ENCODE assay signal across 21 cellular contexts in genomic region chr11:86722041-86722440, GRCh38. TPM values are rescaled to one million over a fixed set of nuclear protein-coding genes. Genes with fewer than 3 reads are reported as not detected.
DNase-seq lines count a peak whose midpoint lies in the region; TF ChIP-seq lines count a peak whose summit lies in the region.
"Had no signal": no experiment of that assay in that cellular context is flagged by ENCODE, and none has a peak within 500 bp of the region (broad histone marks: within the 10 kb centered on the region; RNA-seq: fewer than 3 reads in every experiment).

No MANE protein-coding gene starts in this region.

- no peak overlapping the region for H2AFZ ChIP-seq in ACC112 (ENCODE audit: low read length, unreplicated experiment)
- H2AFZ ChIP-seq: GM23338 had no signal

- H3K36me3 Mint-ChIP-seq in chondrocyte (ENCODE audit: low read depth): peaks cover 5% of the 10 kb centered on the region
- H3K36me3 Mint-ChIP-seq: CD8-positive, alpha-beta memory T cell had no signal

- peaks cover 50% of the 10 kb centered on the region for H3K4me1 ChIP-seq in ACC112 (ENCODE audit: control insufficient read depth, insufficient read depth, low read length, unreplicated experiment)
- H3K4me1 ChIP-seq: prostate gland, upper lobe of left lung had no signal

- no peak for TF ChIP-seq CTCF in chondrocyte (IDR thresholded peaks at IDR 0.05)

- no peaks in the 10 kb centered on the region for H3K27me3 ChIP-seq in ACC112 (ENCODE audit: insufficient read depth, low read length)
- H3K27me3 ChIP-seq: SJSA1, upper lobe of left lung had no signal

- H3K27me3 Mint-ChIP-seq in chondrocyte (ENCODE audit: low read depth): no peaks in the 10 kb centered on the region

- H3K4me3 Mint-ChIP-seq in chondrocyte (ENCODE audit: unreplicated experiment): no peak overlapping the region
- H3K4me3 Mint-ChIP-seq: activated naive CD4-positive, alpha-beta T cell treated with anti-CD3 and anti-CD28 coated beads for 36 hours; CD8-positive, alpha-beta memory T cell; GM23338; natural killer cell had no signal

- peaks cover 62% of the 10 kb centered on the region for H3K4me1 Mint-ChIP-seq in chondrocyte (ENCODE audit: low read depth)
- H3K4me1 Mint-ChIP-seq: CD8-positive, alpha-beta memory T cell; GM23338; natural killer cell had no signal

- H3K4me3 ChIP-seq in ACC112 (ENCODE audit: low read depth, low read length): no peak overlapping the region
- H3K4me3 ChIP-seq: GM23338, prostate gland, SJSA1, upper lobe of left lung had no signal

- peaks cover 18% of the 10 kb centered on the region for H3K9me3 Mint-ChIP-seq in chondrocyte (ENCODE audit: low read depth)

- no peaks in the 10 kb centered on the region for H3K79me2 ChIP-seq in ACC112 (ENCODE audit: control insufficient read depth, insufficient read depth, low read length, unreplicated experiment)

- peak overlapping the region; percentile 73 for H3K27ac ChIP-seq in ACC112 (ENCODE audit: low read depth, low read length)
- H3K27ac ChIP-seq: prostate gland, upper lobe of left lung had no signal

- peak overlapping the region; percentile 34 for H3K27ac Mint-ChIP-seq in chondrocyte (ENCODE audit: unreplicated experiment)
- H3K27ac Mint-ChIP-seq: activated naive CD4-positive, alpha-beta T cell treated with anti-CD3 and anti-CD28 coated beads for 36 hours; CD8-positive, alpha-beta memory T cell; GM23338; natural killer cell had no signal

- peak; percentile 81 for DNase-seq in LHCN-M2 (ENCODE audit: low read depth)
- DNase-seq in chondrocyte (ENCODE audit: low spot score): no peak
- peak; percentile 23 for DNase-seq in kidney glomerular epithelial cell (lab: John Stamatoyannopoulos, UW)
- no peak for DNase-seq in LoVo (ENCODE audit: low spot score)
- DNase-seq in NK-92 treated with Interleukin-12 subunit alpha and Interleukin-12 subunit beta, amount 100 ng/mL, for 24 hours (lab: John Stamatoyannopoulos, UW): no peak
- no peak for DNase-seq in germinal center (ENCODE audit: low spot score)
- no peak for DNase-seq in NCI-H524 treated with DMSO at 0.1 percent for 48 hours (lab: John Stamatoyannopoulos, UW)
- DNase-seq: ACHN; activated CD4-positive, alpha-beta T cell treated with anti-CD3 and anti-CD28 coated beads, Interleukin-2, amount 50 U/mL, for 1 hour; activated naive CD4-positive, alpha-beta T cell treated with anti-CD3 and anti-CD28 coated beads for 36 hours; activated T-cell treated with anti-CD3 and anti-CD28 coated beads for 4 hours; CD8-positive, alpha-beta memory T cell; natural killer cell; NCI-H146; NCI-H446; stimulated activated naive CD4-positive, alpha-beta T cell; upper lobe of left lung had no signal

- peaks cover 18% of the 10 kb centered on the region; the same call in 1 of the 2 replicates for H3K36me3 ChIP-seq in ACC112 (ENCODE audit: insufficient read depth, low read length)
- H3K36me3 ChIP-seq: prostate gland, SJSA1, upper lobe of left lung had no signal

RNA-seq across cellular contexts. Expression of gene ME3, which starts 49.6 kb away (rescaled TPM):
- total RNA-seq in LHCN-M2 (2014; rRNA removed): 17.3 and 22.1 TPM in 2 replicates
- 18.5 TPM for polyA plus RNA-seq in LHCN-M2 (2012)
- 10.8 to 14.6 TPM (median 14.2 TPM) in 3 replicates for total RNA-seq in chondrocyte
- polyA plus RNA-seq: CD8-positive, alpha-beta memory T cell had no signal

Comparison
In these comparisons a context has a peak if more than half of its experiments do, and no peak if none do; other contexts are left out.
1. DNase-seq: peak in LHCN-M2 (single experiment) and kidney glomerular epithelial cell (single experiment); none in chondrocyte (single experiment), LoVo (single experiment), NK-92 treated with Interleukin-12 subunit alpha and Interleukin-12 subunit beta, amount 100 ng/mL, for 24 hours (single experiment), germinal center (single experiment) and NCI-H524 treated with DMSO at 0.1 percent for 48 hours (single experiment).